In genomic region chr2:45168731-45169338, GRCh38 we compare ENCODE assay signal across 9 cellular contexts.
DNase-seq lines count a peak whose midpoint lies in the region; ATAC-seq and TF ChIP-seq lines count a peak whose summit lies in the region.
"Had no signal": no experiment of that assay in that cellular context is flagged by ENCODE, and none has a peak within 500 bp of the region (broad histone marks: within the 10 kb centered on the region; RNA-seq: fewer than 3 reads in every experiment).

No MANE protein-coding gene starts in this region.

- H3K9me3 Mint-ChIP-seq in type B pancreatic cell = no peaks in the 10 kb centered on the region

- no peaks in the 10 kb centered on the region for H3K36me3 Mint-ChIP-seq in type B pancreatic cell

- TF ChIP-seq CTCF in astrocyte of the spinal cord (IDR thresholded peaks at IDR 0.05; ENCODE audit: low read depth, low read length) = no peak
- no peak for TF ChIP-seq CTCF in type B pancreatic cell (conservative IDR thresholded peaks at IDR 0.05)

- intact Hi-C loops in left colon (cut with DNase I, micrococcal nuclease) = no loop called here

- H3K4me1 Mint-ChIP-seq in type B pancreatic cell (ENCODE audit: unreplicated experiment) = peaks cover 35% of the 10 kb centered on the region

- H3K27ac Mint-ChIP-seq in type B pancreatic cell = peak overlapping the region; percentile 56

- ATAC-seq in left colon (peak; percentile 22), GM19395 (IDR thresholded peaks at IDR 0.05; ENCODE audit: unreplicated experiment) (no peak)

- peak overlapping the region; percentile 91 for H3K4me3 Mint-ChIP-seq in type B pancreatic cell

- DNase-seq in GM03348 (ENCODE audit: low spot score) = peak; percentile 40
- peak; percentile 23 for DNase-seq in NCI-H1092 (lab: John Stamatoyannopoulos, UW)
- DNase-seq in astrocyte of the spinal cord (ENCODE audit: low read depth, low spot score) = peak; percentile 12
- peak in 1 of 2 donors; percentile 13 for DNase-seq in left colon
- DNase-seq in type B pancreatic cell (ENCODE audit: extremely low spot score, unreplicated experiment) = no peak
- no peak for DNase-seq in epidermal melanocyte (ENCODE audit: insufficient read length, low spot score)
- DNase-seq in NK-92 treated with Interleukin-12 subunit alpha and Interleukin-12 subunit beta, amount 100 ng/mL, for 24 hours (lab: John Stamatoyannopoulos, UW) = no peak

- H3K4me3 ChIP-seq in astrocyte of the spinal cord (ENCODE audit: low read depth, low read length) = peak overlapping the region; percentile 47
- H3K4me3 ChIP-seq: SK-N-MC had no signal

- in situ Hi-C loops in astrocyte of the spinal cord (cut with HindIII; ENCODE audit: low sequenced_read_pairs) = no loop called here

- H3K27me3 Mint-ChIP-seq in type B pancreatic cell = peaks cover 87% of the 10 kb centered on the region

Comparison
In these comparisons a context has a peak if more than half of its experiments do, and no peak if none do; other contexts are left out.
1. DNase-seq: peak in GM03348 (single experiment), NCI-H1092 (single experiment) and astrocyte of the spinal cord (single experiment); none in type B pancreatic cell (single experiment), epidermal melanocyte (single experiment) and NK-92 treated with Interleukin-12 subunit alpha and Interleukin-12 subunit beta, amount 100 ng/mL, for 24 hours (single experiment).